ENCODE assay signal across 8 cellular contexts in genomic region chr2:26768759-26769500, GRCh38. TPM values are rescaled to one million over a fixed set of nuclear protein-coding genes. Genes with fewer than 3 reads are reported as not detected.
DNase-seq lines count a peak whose midpoint lies in the region; ATAC-seq and TF ChIP-seq lines count a peak whose summit lies in the region.

No MANE protein-coding gene starts in this region.

- no peak for ATAC-seq in GM18498 (IDR thresholded peaks at IDR 0.05; ENCODE audit: unreplicated experiment)

- intact Hi-C loops in vagina (cut with DNase I): no loop called here
- intact Hi-C loops in activated T-helper 1 cell treated with anti-CD3 and anti-CD28 coated beads, Interleukin-12 subunit alpha, Interleukin-12 subunit beta, Interleukin-2, Interleukin-4 antibody, amounts not matched to agents 30 ng/mL and 10 ng/mL and 1 ng/mL, durations not matched to agents 14 hours and 24 hours and 36 hours (cut with micrococcal nuclease): no loop called here

- peaks cover 26% of the 10 kb centered on the region for H3K4me1 ChIP-seq in mesodermal cell (ENCODE audit: control insufficient read depth, insufficient read depth, low read length, poor library complexity, severe bottlenecking)
- H3K4me1 ChIP-seq in vagina: peaks cover 93% of the 10 kb centered on the region

- no peaks in the 10 kb centered on the region for H3K27me3 ChIP-seq in vagina

- H3K4me1 Mint-ChIP-seq in activated T-helper 1 cell treated with anti-CD3 and anti-CD28 coated beads, Interleukin-12 subunit alpha, Interleukin-12 subunit beta, Interleukin-2, Interleukin-4 antibody, amounts not matched to agents 30 ng/mL and 10 ng/mL and 1 ng/mL, durations not matched to agents 14 hours and 24 hours and 36 hours (ENCODE audit: low read depth): peaks cover 52% of the 10 kb centered on the region

- H3K27ac Mint-ChIP-seq in activated T-helper 1 cell treated with anti-CD3 and anti-CD28 coated beads, Interleukin-12 subunit alpha, Interleukin-12 subunit beta, Interleukin-2, Interleukin-4 antibody, amounts not matched to agents 30 ng/mL and 10 ng/mL and 1 ng/mL, durations not matched to agents 14 hours and 24 hours and 36 hours: no peak overlapping the region

- DNase-seq in AG20443 (ENCODE audit: low spot score): peak; percentile 84
- peak; percentile 97 for DNase-seq in NB4 (ENCODE audit: low read depth)
- peak; percentile 73 for DNase-seq in choroid plexus epithelial cell (ENCODE audit: low read depth)
- DNase-seq in vagina (ENCODE audit: extremely low spot score in 2 of 2): no peak
- no peak for DNase-seq in NCI-H748 treated with DMSO at 0.1 percent for 48 hours (lab: John Stamatoyannopoulos, UW)
- no peak for DNase-seq in activated T-helper 1 cell treated with anti-CD3 and anti-CD28 coated beads, Interleukin-12 subunit alpha, Interleukin-12 subunit beta, Interleukin-2, Interleukin-4 antibody, amounts not matched to agents 30 ng/mL and 10 ng/mL and 1 ng/mL, durations not matched to agents 14 hours and 24 hours and 36 hours (ENCODE audit: low spot score)

- no peaks in the 10 kb centered on the region for H3K9me3 Mint-ChIP-seq in activated T-helper 1 cell treated with anti-CD3 and anti-CD28 coated beads, Interleukin-12 subunit alpha, Interleukin-12 subunit beta, Interleukin-2, Interleukin-4 antibody, amounts not matched to agents 30 ng/mL and 10 ng/mL and 1 ng/mL, durations not matched to agents 14 hours and 24 hours and 36 hours

- TF ChIP-seq CTCF in NB4 (IDR thresholded peaks at IDR 0.05; ENCODE audit: low read depth, low read length) (peak; percentile 8), choroid plexus epithelial cell (conservative IDR thresholded peaks at IDR 0.05; ENCODE audit: low read depth, low read length) (no peak), vagina (IDR thresholded peaks at IDR 0.05) (no peak)

- 89 to 91% methylated on average over 10 to 12 of the region's 14 CpGs for WGBS in mesodermal cell (ENCODE audit: insufficient coverage in 2 of 2), 2 experiments

- peaks cover 20% of the 10 kb centered on the region for H3K36me3 ChIP-seq in mesodermal cell (ENCODE audit: control insufficient read depth, insufficient read depth, low read length)
- no peaks in the 10 kb centered on the region for H3K36me3 ChIP-seq in vagina

- peak overlapping the region; percentile 29 for H3K27ac ChIP-seq in mesodermal cell (ENCODE audit: low read depth, low read length, severe bottlenecking)
- peak overlapping the region; percentile 87 for H3K27ac ChIP-seq in vagina

- H3K4me3 Mint-ChIP-seq in activated T-helper 1 cell treated with anti-CD3 and anti-CD28 coated beads, Interleukin-12 subunit alpha, Interleukin-12 subunit beta, Interleukin-2, Interleukin-4 antibody, amounts not matched to agents 30 ng/mL and 10 ng/mL and 1 ng/mL, durations not matched to agents 14 hours and 24 hours and 36 hours: no peak overlapping the region

- no peaks in the 10 kb centered on the region for H3K27me3 Mint-ChIP-seq in activated T-helper 1 cell treated with anti-CD3 and anti-CD28 coated beads, Interleukin-12 subunit alpha, Interleukin-12 subunit beta, Interleukin-2, Interleukin-4 antibody, amounts not matched to agents 30 ng/mL and 10 ng/mL and 1 ng/mL, durations not matched to agents 14 hours and 24 hours and 36 hours (ENCODE audit: insufficient read depth)

- peaks cover 8% of the 10 kb centered on the region for H3K36me3 Mint-ChIP-seq in activated T-helper 1 cell treated with anti-CD3 and anti-CD28 coated beads, Interleukin-12 subunit alpha, Interleukin-12 subunit beta, Interleukin-2, Interleukin-4 antibody, amounts not matched to agents 30 ng/mL and 10 ng/mL and 1 ng/mL, durations not matched to agents 14 hours and 24 hours and 36 hours (ENCODE audit: low read depth)

- TF ChIP-seq POLR2A in NB4 (IDR thresholded peaks at IDR 0.05; ENCODE audit: extremely low read depth, insufficient read length) (no peak), vagina (IDR thresholded peaks at IDR 0.05) (no peak)

- no peaks in the 10 kb centered on the region for H3K9me3 ChIP-seq in mesodermal cell (ENCODE audit: control insufficient read depth, low read length)
- H3K9me3 ChIP-seq in vagina: no peaks in the 10 kb centered on the region

- H3K4me3 ChIP-seq in NB4 (ENCODE audit: low read depth, low read length) (peak overlapping the region; percentile 18), choroid plexus epithelial cell (ENCODE audit: low read depth, low read length) (no peak overlapping the region), mesodermal cell (ENCODE audit: extremely low read depth, insufficient read depth, low read length, poor library complexity, severe bottlenecking) (no peak overlapping the region), vagina (no peak overlapping the region)

RNA-seq across cellular contexts. Expression of gene SLC35F6, which starts 4.8 kb away (rescaled TPM):
- 16.0 TPM for polyA plus RNA-seq in mesodermal cell (2013, experiment 1 of 2)
- polyA plus RNA-seq in mesodermal cell (2013, experiment 2 of 2): 15.4 TPM
- 40.8 TPM for total RNA-seq in vagina
- 14.3 and 14.5 TPM in 2 replicates for total RNA-seq in activated T-helper 1 cell treated with anti-CD3 and anti-CD28 coated beads, Interleukin-12 subunit alpha, Interleukin-12 subunit beta, Interleukin-2, Interleukin-4 antibody, amounts not matched to agents 30 ng/mL and 10 ng/mL and 1 ng/mL, durations not matched to agents 14 hours and 24 hours and 36 hours

RNA-seq across cellular contexts. Expression of gene CENPA, which starts 16.9 kb away (rescaled TPM):
- polyA plus RNA-seq in mesodermal cell (2013, experiment 1 of 2): 33.6 TPM
- polyA plus RNA-seq in mesodermal cell (2013, experiment 2 of 2): 29.0 TPM
- total RNA-seq in vagina: not detected
- 16.6 and 19.7 TPM in 2 replicates for total RNA-seq in activated T-helper 1 cell treated with anti-CD3 and anti-CD28 coated beads, Interleukin-12 subunit alpha, Interleukin-12 subunit beta, Interleukin-2, Interleukin-4 antibody, amounts not matched to agents 30 ng/mL and 10 ng/mL and 1 ng/mL, durations not matched to agents 14 hours and 24 hours and 36 hours

Comparison
In these comparisons a context has a peak if more than half of its experiments do, and no peak if none do; other contexts are left out.
1. DNase-seq: peak in AG20443 (single experiment), NB4 (single experiment) and choroid plexus epithelial cell (single experiment); none in vagina (0 of 2), NCI-H748 treated with DMSO at 0.1 percent for 48 hours (single experiment) and activated T-helper 1 cell treated with anti-CD3 and anti-CD28 coated beads, Interleukin-12 subunit alpha, Interleukin-12 subunit beta, Interleukin-2, Interleukin-4 antibody, amounts not matched to agents 30 ng/mL and 10 ng/mL and 1 ng/mL, durations not matched to agents 14 hours and 24 hours and 36 hours (single experiment).
2. RNA of gene CENPA, which starts 16.9 kb away (total RNA-seq): 16.6 to 19.7 TPM in activated T-helper 1 cell treated with anti-CD3 and anti-CD28 coated beads, Interleukin-12 subunit alpha, Interleukin-12 subunit beta, Interleukin-2, Interleukin-4 antibody, amounts not matched to agents 30 ng/mL and 10 ng/mL and 1 ng/mL, durations not matched to agents 14 hours and 24 hours and 36 hours; not detected in vagina (single experiment); every median in the first group is over 10 times any median in the second.